3 cellular contexts compared by ENCODE assay signal in genomic region chrX:13061215-13061708, GRCh38. TPM values are rescaled to one million over a fixed set of nuclear protein-coding genes. Genes with fewer than 3 reads are reported as not detected.
"Had no signal": no experiment of that assay in that cellular context is flagged by ENCODE, and none has a peak within 500 bp of the region (broad histone marks: within the 10 kb centered on the region; RNA-seq: fewer than 3 reads in every experiment).

No MANE protein-coding gene starts in this region.

RNA-seq across cellular contexts. Expression of gene FAM9C, which starts 16.8 kb away (rescaled TPM):
- total RNA-seq: M059J, PC-3, SJSA1 had no signal
